1 cellular context compared by ENCODE assay signal in genomic region chr6:143126574-143126941, GRCh38.
TF ChIP-seq lines count a peak whose summit lies in the region.

No MANE protein-coding gene starts in this region.

TF ChIP-seq in GM12878, 131 proteins besides CTCF, POLR2A, EP300 and RAD21 (continued from another document):
- TF ChIP-seq RELB (IDR thresholded peaks at IDR 0.05; ENCODE audit: low read depth) (no peak), HDAC6 (IDR thresholded peaks at IDR 0.05; ENCODE audit: unreplicated experiment) (no peak), NFIC (IDR thresholded peaks at IDR 0.05; ENCODE audit: low read depth, low read length) (no peak), ASH2L (IDR thresholded peaks at IDR 0.05; ENCODE audit: borderline replicate concordance, low read depth) (no peak), PAX8 (IDR thresholded peaks at IDR 0.05) (no peak), MYC (IDR thresholded peaks at IDR 0.05; ENCODE audit: insufficient read depth, insufficient read length, insufficient replicate concordance, low read length, severe bottlenecking) (no peak), JUNB (IDR thresholded peaks at IDR 0.05) (no peak; the same call in 1 of the 2 replicates)
